ENCODE assay signal across 8 cellular contexts in the genomic region with DNA sequence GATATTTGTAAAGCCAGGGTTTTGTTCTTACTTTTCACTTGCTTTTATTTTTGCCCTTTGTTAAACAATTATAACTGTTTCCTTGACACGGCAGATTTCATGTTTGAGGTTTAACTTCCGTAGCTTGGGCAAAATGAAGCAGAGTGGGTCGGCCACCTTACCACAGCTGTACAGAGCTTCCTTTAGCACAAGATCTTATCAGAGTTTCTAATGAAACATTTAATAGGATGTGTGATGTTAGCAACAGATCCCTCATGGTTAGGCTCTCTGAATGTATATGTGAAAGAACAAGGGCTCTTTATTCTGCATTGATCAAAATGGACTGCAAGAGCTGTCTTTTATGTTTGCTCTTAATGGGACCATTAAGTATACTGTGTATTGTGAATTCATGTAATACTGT. TPM values are rescaled to one million over a fixed set of nuclear protein-coding genes. Genes with fewer than 3 reads are reported as not detected.
A peak's percentile ranks its signal among the peaks of the same experiment; 100 is the strongest.
DNase-seq lines count a peak whose midpoint lies in the region; ATAC-seq, FAIRE-seq and TF ChIP-seq lines count a peak whose summit lies in the region.

No MANE protein-coding gene starts in this region.

- no peaks in the 10 kb centered on the region for H4K20me1 ChIP-seq in hepatocyte (ENCODE audit: insufficient read depth, poor library complexity, severe bottlenecking)

- no peak for TF ChIP-seq CTCF in hepatocyte (IDR thresholded peaks at IDR 0.05; ENCODE audit: poor library complexity)

- H3K27ac ChIP-seq in hepatocyte = no peak overlapping the region

- no peaks in the 10 kb centered on the region for H3K9me2 ChIP-seq in hepatocyte (replicated peaks; ENCODE audit: insufficient read depth)

- ATAC-seq in GM19328 (IDR thresholded peaks at IDR 0.05; ENCODE audit: unreplicated experiment) = peak; percentile 86
- peak; percentile 59 for ATAC-seq in HG03342 (IDR thresholded peaks at IDR 0.05; ENCODE audit: unreplicated experiment)

- no peak for FAIRE-seq in GM19239 (lab: Jason Lieb, UNC)

- H3K4me3 ChIP-seq in hepatocyte = no peak overlapping the region

- H3K36me3 ChIP-seq in hepatocyte (replicated peaks; ENCODE audit: insufficient read depth, low read depth) = no peaks in the 10 kb centered on the region

- no peaks in the 10 kb centered on the region for H3K27me3 ChIP-seq in hepatocyte

- no peak overlapping the region for H2AFZ ChIP-seq in hepatocyte

- no peak overlapping the region for H3K4me2 ChIP-seq in hepatocyte

- no peaks in the 10 kb centered on the region for H3K79me2 ChIP-seq in hepatocyte

- peak; percentile 38 to 54 for DNase-seq in activated CD4-positive, alpha-beta T cell treated with anti-CD3 and anti-CD28 coated beads, Interleukin-2, amount 50 U/mL, for 48 hours
- peak; percentile 34 to 52 for DNase-seq in stimulated activated CD4-positive, alpha-beta T cell treated with anti-CD3 and anti-CD28 coated beads, Interleukin-2, amount 100 ng/mL, for 24 hours
- DNase-seq in GM03348 (ENCODE audit: low spot score) (no peak), hepatocyte (ENCODE audit: low spot score) (no peak), DMS79 (lab: John Stamatoyannopoulos, UW) (no peak), GM19239 (ENCODE audit: insufficient read length, low spot score) (no peak)

- no peaks in the 10 kb centered on the region for H3K9me3 ChIP-seq in hepatocyte (ENCODE audit: low read depth)

- WGBS in hepatocyte (ENCODE audit: low lambda C conversion rate, missing lambda C conversion rate) = 69% methylated on average over 3 of the region's 3 CpGs

- H3K4me1 ChIP-seq in hepatocyte (ENCODE audit: insufficient read depth) = peaks cover 3% of the 10 kb centered on the region

RNA-seq across cellular contexts. Expression of a gene that starts 22.3 kb away (rescaled TPM):
- total RNA-seq in hepatocyte = 1.1 and 2.1 TPM in 2 replicates
- polyA plus RNA-seq in hepatocyte = 0.64 and 0.88 TPM in 2 replicates

RNA-seq across cellular contexts. Expression of a gene that starts 50.7 kb away (rescaled TPM):
- 35.8 and 41.1 TPM in 2 replicates for total RNA-seq in hepatocyte
- polyA plus RNA-seq in hepatocyte = 13.1 and 18.5 TPM in 2 replicates

Comparison
In these comparisons a context has a peak if more than half of its experiments do, and no peak if none do; other contexts are left out.
1. DNase-seq: peak in activated CD4-positive, alpha-beta T cell treated with anti-CD3 and anti-CD28 coated beads, Interleukin-2, amount 50 U/mL, for 48 hours (2 of 2) and stimulated activated CD4-positive, alpha-beta T cell treated with anti-CD3 and anti-CD28 coated beads, Interleukin-2, amount 100 ng/mL, for 24 hours (2 of 2); none in GM03348 (single experiment), hepatocyte (single experiment), DMS79 (single experiment) and GM19239 (single experiment).